Comparison of ENCODE assay signal across 18 cellular contexts in the genomic region with DNA sequence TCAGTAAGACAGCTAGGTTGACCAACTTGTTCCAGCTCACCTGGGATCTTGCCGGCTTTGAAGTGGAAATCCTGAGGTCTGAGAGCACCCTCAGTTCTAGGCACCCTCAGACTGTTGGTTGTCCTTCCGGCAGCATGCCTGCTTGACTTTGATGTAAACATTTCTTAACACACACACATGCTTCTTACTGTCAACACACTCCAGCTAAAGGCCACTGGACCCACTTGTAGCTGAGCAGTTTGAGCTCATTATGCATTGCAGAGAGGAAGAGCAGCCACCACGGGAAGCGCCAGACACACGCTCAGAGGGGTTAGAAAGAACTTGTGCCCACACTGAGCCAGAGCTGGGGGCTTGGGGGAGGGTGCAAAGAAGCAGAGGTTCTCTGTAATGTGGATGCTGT.
"Had no signal": no experiment of that assay in that cellular context is flagged by ENCODE, and none has a peak within 500 bp of the region (broad histone marks: within the 10 kb centered on the region; RNA-seq: fewer than 3 reads in every experiment).

No MANE protein-coding gene starts in this region.

- H3K4me3 Mint-ChIP-seq: nephron had no signal

- H3K4me3 ChIP-seq: hepatocyte had no signal

- H2AFZ ChIP-seq: hepatocyte had no signal

- H3K27ac Mint-ChIP-seq: nephron had no signal

- DNase-seq: cerebellar nuclear complex; dermis blood vessel endothelial cell; foreskin melanocyte; head of caudate nucleus; kidney; left cardiac atrium; left ventricle myocardium superior; mammary epithelial cell; midbrain; posterior cingulate gyrus; small intestine; stimulated activated CD4-positive, alpha-beta T cell treated with anti-CD3 and anti-CD28 coated beads, Interleukin-12 subunit alpha, Interleukin-12 subunit beta, amount 100 ng/mL, for 4 hours; stimulated activated naive CD4-positive, alpha-beta T cell treated with Interleukin-2 at 50 U/mL for 16 hours; trophoblast cell had no signal

- H3K27me3 ChIP-seq: hepatocyte had no signal

- ATAC-seq: left cardiac atrium, left ventricle myocardium superior had no signal

- H3K4me2 ChIP-seq: hepatocyte had no signal

- FAIRE-seq: colon, kidney, small intestine, urothelium cell line had no signal

- H3K4me1 Mint-ChIP-seq: nephron had no signal

- H3K27ac ChIP-seq: hepatocyte had no signal
